ENCODE assay signal across 20 cellular contexts in genomic region chr2:205463626-205464025, GRCh38.
A peak's percentile ranks its signal among the peaks of the same experiment; 100 is the strongest.
DNase-seq lines count a peak whose midpoint lies in the region; ATAC-seq and TF ChIP-seq lines count a peak whose summit lies in the region.
"Had no signal": no experiment of that assay in that cellular context is flagged by ENCODE, and none has a peak within 500 bp of the region (broad histone marks: within the 10 kb centered on the region; RNA-seq: fewer than 3 reads in every experiment).

No MANE protein-coding gene starts in this region.

- no peaks in the 10 kb centered on the region for H4K20me1 ChIP-seq in GM23338 (replicated peaks; ENCODE audit: insufficient read depth)

- H3K9me3 ChIP-seq in trophoblast cell (ENCODE audit: insufficient read depth, low read depth, low read length), result no peaks in the 10 kb centered on the region
- H3K9me3 ChIP-seq in ovary, result no peaks in the 10 kb centered on the region
- H3K9me3 ChIP-seq: HAP-1, MG63 had no signal

- H2BK120ac ChIP-seq in trophoblast cell (ENCODE audit: insufficient read depth, low read length, poor library complexity), result no peak overlapping the region

- no peak overlapping the region for H3K4ac ChIP-seq in trophoblast cell (ENCODE audit: low read depth, low read length)

- H3K18ac ChIP-seq in trophoblast cell (ENCODE audit: low read length), result no peak overlapping the region

- H3K27me3 Mint-ChIP-seq in GM23338 (ENCODE audit: insufficient read depth, low read depth, poor library complexity), result peaks cover 4% of the 10 kb centered on the region
- peaks cover 5% of the 10 kb centered on the region for H3K27me3 Mint-ChIP-seq in brain

- no peak for TF ChIP-seq EP300 in ovary (IDR thresholded peaks at IDR 0.05)

- H3K27ac Mint-ChIP-seq in GM23338, result peak overlapping the region; percentile 31; the same call in 1 of the 2 replicates
- H3K27ac Mint-ChIP-seq in brain, result peak overlapping the region in 3 of 5 experiments; percentile 54 to 85 (median 75)
- H3K27ac Mint-ChIP-seq: HFFc6 had no signal

- no peak overlapping the region for H3K9ac ChIP-seq in trophoblast cell (ENCODE audit: low read length)

- H3K36me3 ChIP-seq in GM23338 (ENCODE audit: insufficient read depth) (no peaks in the 10 kb centered on the region), trophoblast cell (ENCODE audit: control insufficient read depth in 1 of 2, insufficient read depth in 2 of 2, low read length in 2 of 2) (no peaks in the 10 kb centered on the region), ovary (no peaks in the 10 kb centered on the region)
- H3K36me3 ChIP-seq: HAP-1, MG63 had no signal

- peaks cover 21% of the 10 kb centered on the region for H3K9me2 ChIP-seq in GM23338 (ENCODE audit: insufficient read depth)

- no CpG with 5 or more reads among the region's 3 CpGs for WGBS in trophoblast cell (ENCODE audit: extremely low coverage, insufficient coverage, insufficient read length)
- 85 to 86% (median 86%) methylated on average over 3 of the region's 3 CpGs for WGBS in ovary, 3 donors

- no peak overlapping the region for H2BK12ac ChIP-seq in trophoblast cell (ENCODE audit: low read length)

- peaks cover 53% of the 10 kb centered on the region for H3K4me1 Mint-ChIP-seq in GM23338
- peaks cover 46% of the 10 kb centered on the region for H3K4me1 Mint-ChIP-seq in brain

- H3K4me3 ChIP-seq in GM23338, result no peak overlapping the region
- H3K4me3 ChIP-seq in trophoblast cell (ENCODE audit: low read depth, low read length), result no peak overlapping the region
- H3K4me3 ChIP-seq in ovary, result no peak overlapping the region
- H3K4me3 ChIP-seq: HAP-1, MG63 had no signal

- intact Hi-C loops in ovary (cut with DNase I), result no loop called here

- H3K14ac ChIP-seq in trophoblast cell (ENCODE audit: low read length), result no peak overlapping the region

- H3K79me1 ChIP-seq in trophoblast cell (ENCODE audit: low read length), result no peaks in the 10 kb centered on the region

- H4K8ac ChIP-seq in trophoblast cell (ENCODE audit: low read depth, low read length), result no peak overlapping the region

- H4K91ac ChIP-seq in trophoblast cell (ENCODE audit: low read depth, low read length), result no peak overlapping the region

- no peak overlapping the region for H3K4me3 Mint-ChIP-seq in GM23338
- H3K4me3 Mint-ChIP-seq in brain, result peak overlapping the region in 1 of 5 experiments; percentile 33

- H3F3A ChIP-seq in GM23338 (replicated peaks; ENCODE audit: low read depth), result no peaks in the 10 kb centered on the region

- H3K27me3 ChIP-seq in GM23338 (ENCODE audit: insufficient read depth) (no peaks in the 10 kb centered on the region), trophoblast cell (ENCODE audit: insufficient read depth, low read length) (no peaks in the 10 kb centered on the region), ovary (no peaks in the 10 kb centered on the region)
- H3K27me3 ChIP-seq: MG63 had no signal

- H3K36me3 Mint-ChIP-seq in GM23338 (ENCODE audit: low read depth) (no peaks in the 10 kb centered on the region; the same call in 2 of the 3 replicates), brain (no peaks in the 10 kb centered on the region)

- no peaks in the 10 kb centered on the region for H3K9me3 Mint-ChIP-seq in GM23338
- peaks cover 0 to 4% (median 0%) of the 10 kb centered on the region in 5 experiments for H3K9me3 Mint-ChIP-seq in brain
- H3K9me3 Mint-ChIP-seq: HFFc6 had no signal

- H3K27ac ChIP-seq in GM23338 (ENCODE audit: low read depth) (no peak overlapping the region), trophoblast cell (ENCODE audit: low read depth, low read length) (peak overlapping the region; percentile 26), ovary (no peak overlapping the region)

- TF ChIP-seq CTCF in GM23338 (conservative IDR thresholded peaks at IDR 0.05; ENCODE audit: low read depth in 2 of 2) (no peak), brain (conservative IDR thresholded peaks at IDR 0.05) (no peak), ovary (IDR thresholded peaks at IDR 0.05) (no peak)

- ATAC-seq in GM23338, result peak; percentile 34
- no peak for ATAC-seq in GM18868 (IDR thresholded peaks at IDR 0.05; ENCODE audit: unreplicated experiment)

- H3K4me2 ChIP-seq in GM23338 (peak overlapping the region; percentile 4; the same call in 1 of the 2 replicates), trophoblast cell (ENCODE audit: low read length) (no peak overlapping the region)

- H2BK5ac ChIP-seq in trophoblast cell (ENCODE audit: low read depth, low read length, poor library complexity), result no peak overlapping the region

- H3K79me2 ChIP-seq in GM23338 (replicated peaks; ENCODE audit: insufficient read depth) (no peaks in the 10 kb centered on the region), trophoblast cell (ENCODE audit: control insufficient read depth, insufficient read depth, low read length, poor library complexity) (no peaks in the 10 kb centered on the region)

- H2AK5ac ChIP-seq in trophoblast cell (ENCODE audit: low read length), result no peak overlapping the region

- H4K12ac ChIP-seq in trophoblast cell (ENCODE audit: low read depth, low read length), result no peak overlapping the region

- H3K4me1 ChIP-seq in GM23338 (ENCODE audit: insufficient read depth) (peaks cover 44% of the 10 kb centered on the region), trophoblast cell (ENCODE audit: control insufficient read depth in 1 of 2, insufficient read depth in 2 of 2, low read length in 2 of 2) (peaks cover 2 to 3% of the 10 kb centered on the region in 2 experiments), ovary (ENCODE audit: insufficient read depth) (no peaks in the 10 kb centered on the region)
- H3K4me1 ChIP-seq: HAP-1 had no signal

- DNase-seq in GM23338 (ENCODE audit: low spot score) (peak; percentile 23), left kidney (ENCODE audit: low read depth, low spot score) (peak; percentile 24), trophoblast cell (no peak), ovary (no peak)
- no peak for DNase-seq in activated effector memory CD4-positive, alpha-beta T cell treated with anti-CD3 and anti-CD28 coated beads, Interleukin-2, amount 50 U/mL, for 16 hours
- DNase-seq: Calu3, DMS79 treated with DMSO at 0.1 percent for 48 hours, IMR-90, KG1, MG63, NCI-H1105 treated with DMSO at 0.1 percent for 48 hours, NCI-H2029, NCI-H446 treated with DMSO at 0.1 percent for 48 hours, NCI-H526, Right ventricle myocardium superior, RPMI8226 had no signal

- no peak for TF ChIP-seq POLR2A in ovary (IDR thresholded peaks at IDR 0.05)

- H2AFZ ChIP-seq in GM23338 (no peak overlapping the region), trophoblast cell (ENCODE audit: insufficient read depth, low read length, poor library complexity) (no peak overlapping the region)

- H3K23ac ChIP-seq in trophoblast cell (ENCODE audit: low read length), result no peak overlapping the region

TF ChIP-seq in GM23338, 12 proteins besides CTCF, POLR2A, EP300 and RAD21:
- TF ChIP-seq ZNF331 (CRISPR knock-in tag; IDR thresholded peaks at IDR 0.05; ENCODE audit: low read depth) (no peak), REST (IDR thresholded peaks at IDR 0.05; ENCODE audit: unreplicated experiment) (no peak), STAT1 (IDR thresholded peaks at IDR 0.05; ENCODE audit: unreplicated experiment) (no peak), EZH2 (IDR thresholded peaks at IDR 0.05; ENCODE audit: low read depth, unreplicated experiment) (no peak)
TF ChIP-seq in GM23338: peak in this region for 0.

Comparison
In these comparisons a context has a peak if more than half of its experiments do, and no peak if none do; other contexts are left out.
1. DNase-seq: peak in GM23338 (single experiment) and left kidney (single experiment); none in trophoblast cell (0 of 2), ovary (0 of 5) and activated effector memory CD4-positive, alpha-beta T cell treated with anti-CD3 and anti-CD28 coated beads, Interleukin-2, amount 50 U/mL, for 16 hours (single experiment).